28 cellular contexts compared by ENCODE assay signal in the genomic region with DNA sequence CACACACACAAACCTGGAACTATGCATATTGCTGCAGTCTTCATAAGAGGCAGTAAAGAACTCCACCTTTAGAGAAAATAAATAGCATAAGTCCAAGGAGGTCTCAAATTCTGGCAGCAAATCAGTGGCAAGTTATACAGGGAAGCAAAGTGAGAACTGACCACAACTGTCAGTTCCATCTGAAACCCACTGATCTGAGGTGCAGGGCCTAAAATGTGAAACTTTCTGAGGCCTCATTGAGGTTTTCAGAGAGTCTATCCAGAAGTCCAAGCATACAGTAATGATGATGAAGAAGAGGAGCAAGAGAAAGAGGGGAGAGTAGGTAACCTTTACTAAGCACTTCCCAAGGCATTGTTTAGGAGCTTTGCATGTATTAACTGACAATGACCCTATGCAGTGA.
"Had no signal": no experiment of that assay in that cellular context is flagged by ENCODE, and none has a peak within 500 bp of the region (broad histone marks: within the 10 kb centered on the region; RNA-seq: fewer than 3 reads in every experiment).

No MANE protein-coding gene starts in this region.

- H3K9me3 Mint-ChIP-seq: stimulated activated effector memory CD8-positive, alpha-beta T cell treated with anti-CD3 and anti-CD28 coated beads, Interleukin-12 subunit alpha, Interleukin-12 subunit beta, amount 100 ng/mL, for 72 hours; stimulated activated memory B cell treated with anti-CD40 and anti-IgM and Interleukin-4, amounts not matched to agents 10 μg/mL and 1 μg/mL and 100 μg/mL, for 72 hours; stimulated activated naive CD8-positive, alpha-beta T cell treated with anti-CD3 and anti-CD28 coated beads, Interleukin-15, Interleukin-2, amounts not matched to agents 100 ng/mL and 50 ng/mL, for 24 hours; type B pancreatic cell had no signal

- H3K36me3 Mint-ChIP-seq: stimulated activated effector memory CD8-positive, alpha-beta T cell treated with anti-CD3 and anti-CD28 coated beads, Interleukin-12 subunit alpha, Interleukin-12 subunit beta, amount 100 ng/mL, for 72 hours; stimulated activated memory B cell treated with anti-CD40 and anti-IgM and Interleukin-4, amounts not matched to agents 10 μg/mL and 1 μg/mL and 100 μg/mL, for 72 hours; type B pancreatic cell had no signal

- H3K4me3 Mint-ChIP-seq: stimulated activated effector memory CD8-positive, alpha-beta T cell treated with anti-CD3 and anti-CD28 coated beads, Interleukin-12 subunit alpha, Interleukin-12 subunit beta, amount 100 ng/mL, for 72 hours; stimulated activated memory B cell treated with anti-CD40 and anti-IgM and Interleukin-4, amounts not matched to agents 10 μg/mL and 1 μg/mL and 100 μg/mL, for 72 hours; stimulated activated naive B cell treated with anti-CD40 and anti-IgM and Interleukin-4, amounts not matched to agents 10 μg/mL and 1 μg/mL and 100 μg/mL, for 72 hours; stimulated activated naive CD8-positive, alpha-beta T cell treated with anti-CD3 and anti-CD28 coated beads, Interleukin-15, amount 100 ng/mL, for 72 hours; stimulated activated naive CD8-positive, alpha-beta T cell treated with anti-CD3 and anti-CD28 coated beads, Interleukin-15, Interleukin-2, amounts not matched to agents 100 ng/mL and 50 ng/mL, for 24 hours; type B pancreatic cell had no signal

- H3K4me1 ChIP-seq: stomach, suprapubic skin, testis, thyroid gland, tibial artery, tibial nerve, transverse colon, upper lobe of left lung, upper lobe of right lung, uterus, vagina had no signal

- H3K27me3 ChIP-seq: stomach, suprapubic skin, testis, thyroid gland, tibial artery, tibial nerve, transverse colon, upper lobe of left lung, upper lobe of right lung, uterus, vagina had no signal

- H3K27me3 Mint-ChIP-seq: stimulated activated memory B cell treated with anti-CD40 and anti-IgM and Interleukin-4, amounts not matched to agents 10 μg/mL and 1 μg/mL and 100 μg/mL, for 72 hours; stimulated activated naive B cell treated with anti-CD40 and anti-IgM and Interleukin-4, amounts not matched to agents 10 μg/mL and 1 μg/mL and 100 μg/mL, for 72 hours; stimulated activated naive CD8-positive, alpha-beta T cell treated with anti-CD3 and anti-CD28 coated beads, Interleukin-15, amount 100 ng/mL, for 72 hours; stimulated activated naive CD8-positive, alpha-beta T cell treated with anti-CD3 and anti-CD28 coated beads, Interleukin-15, Interleukin-2, amounts not matched to agents 100 ng/mL and 50 ng/mL, for 24 hours; type B pancreatic cell had no signal

- ATAC-seq: stimulated activated effector memory CD8-positive, alpha-beta T cell treated with anti-CD3 and anti-CD28 coated beads, Interleukin-12 subunit alpha, Interleukin-12 subunit beta, amount 100 ng/mL, for 72 hours; stimulated activated memory B cell treated with anti-CD40 and anti-IgM and Interleukin-4, amounts not matched to agents 10 μg/mL and 1 μg/mL and 100 μg/mL, for 72 hours; stimulated activated naive B cell treated with anti-CD40 and anti-IgM and Interleukin-4, amounts not matched to agents 10 μg/mL and 1 μg/mL and 100 μg/mL, for 72 hours; stimulated activated naive CD8-positive, alpha-beta T cell treated with anti-CD3 and anti-CD28 coated beads, Interleukin-15, amount 100 ng/mL, for 72 hours; stimulated activated naive CD8-positive, alpha-beta T cell treated with anti-CD3 and anti-CD28 coated beads, Interleukin-15, Interleukin-2, amounts not matched to agents 100 U/mL and 50 U/mL, for 24 hours; upper lobe of right lung had no signal

- H3K36me3 ChIP-seq: stomach, suprapubic skin, thoracic aorta, thyroid gland, tibial artery, tibial nerve, transverse colon, upper lobe of left lung, upper lobe of right lung, uterus, vagina had no signal

- H3K27ac ChIP-seq: stomach, suprapubic skin, testis, thoracic aorta, thyroid gland, tibial artery, tibial nerve, transverse colon, upper lobe of left lung, upper lobe of right lung, uterus, vagina had no signal

- H3K4me3 ChIP-seq: stomach, suprapubic skin, testis, thoracic aorta, thyroid gland, tibial artery, tibial nerve, transverse colon, upper lobe of left lung, upper lobe of right lung, uterus, vagina had no signal

- H3K27ac Mint-ChIP-seq: stimulated activated effector memory CD8-positive, alpha-beta T cell treated with anti-CD3 and anti-CD28 coated beads, Interleukin-12 subunit alpha, Interleukin-12 subunit beta, amount 100 ng/mL, for 72 hours; stimulated activated memory B cell treated with anti-CD40 and anti-IgM and Interleukin-4, amounts not matched to agents 10 μg/mL and 1 μg/mL and 100 μg/mL, for 72 hours; stimulated activated naive B cell treated with anti-CD40 and anti-IgM and Interleukin-4, amounts not matched to agents 10 μg/mL and 1 μg/mL and 100 μg/mL, for 72 hours; stimulated activated naive CD8-positive, alpha-beta T cell treated with anti-CD3 and anti-CD28 coated beads, Interleukin-15, amount 100 ng/mL, for 72 hours; stimulated activated naive CD8-positive, alpha-beta T cell treated with anti-CD3 and anti-CD28 coated beads, Interleukin-15, Interleukin-2, amounts not matched to agents 100 ng/mL and 50 ng/mL, for 24 hours; type B pancreatic cell had no signal

- DNase-seq: stimulated activated CD4-positive, alpha-beta T cell treated with anti-CD3 and anti-CD28 coated beads, Interleukin-2, amount 100 ng/mL, for 48 hours; stimulated activated CD4-positive, alpha-beta T cell treated with anti-CD3 and anti-CD28 coated beads, Interleukin-4, amount 100 ng/mL, for 1 hour; stimulated activated CD4-positive, alpha-beta T cell treated with anti-CD3 and anti-CD28 coated beads, Interleukin-4, amount 100 ng/mL, for 24 hours; stimulated activated CD4-positive, alpha-beta T cell treated with anti-CD3 and anti-CD28 coated beads, Interleukin-4, amount 100 ng/mL, for 4 hours; stimulated activated CD8-positive, alpha-beta memory T cell treated with anti-CD3 and anti-CD28 coated beads, Interleukin-4, amount 100 ng/mL, for 48 hours; stimulated activated naive B cell treated with anti-CD40 and anti-IgM and Interleukin-4, amounts not matched to agents 10 μg/mL and 1 μg/mL and 100 μg/mL, for 72 hours; stimulated activated naive CD4-positive, alpha-beta T cell; stimulated activated naive CD4-positive, alpha-beta T cell treated with Interleukin-2 at 50 U/mL for 16 hours; stimulated activated naive CD8-positive, alpha-beta T cell treated with anti-CD3 and anti-CD28 coated beads, Interleukin-15, amount 100 ng/mL, for 72 hours; stimulated activated naive CD8-positive, alpha-beta T cell treated with anti-CD3 and anti-CD28 coated beads, Interleukin-15, Interleukin-2, amounts not matched to agents 100 U/mL and 50 U/mL, for 24 hours; stomach; substantia nigra; testis; thyroid gland; tibial artery; transverse colon; trophoblast cell; upper lobe of left lung; upper lobe of right lung; uterus had no signal

- H3K4me1 Mint-ChIP-seq: stimulated activated effector memory CD8-positive, alpha-beta T cell treated with anti-CD3 and anti-CD28 coated beads, Interleukin-12 subunit alpha, Interleukin-12 subunit beta, amount 100 ng/mL, for 72 hours; stimulated activated memory B cell treated with anti-CD40 and anti-IgM and Interleukin-4, amounts not matched to agents 10 μg/mL and 1 μg/mL and 100 μg/mL, for 72 hours; stimulated activated naive B cell treated with anti-CD40 and anti-IgM and Interleukin-4, amounts not matched to agents 10 μg/mL and 1 μg/mL and 100 μg/mL, for 72 hours; stimulated activated naive CD8-positive, alpha-beta T cell treated with anti-CD3 and anti-CD28 coated beads, Interleukin-15, amount 100 ng/mL, for 72 hours had no signal

- H3K9me3 ChIP-seq: stomach, suprapubic skin, testis, thoracic aorta, thyroid gland, tibial nerve, transverse colon, upper lobe of left lung, upper lobe of right lung, uterus, vagina had no signal
